Comparison of ENCODE assay signal across 7 cellular contexts in genomic region chr5:16809816-16810502, GRCh38.
DNase-seq lines count a peak whose midpoint lies in the region; ATAC-seq and TF ChIP-seq lines count a peak whose summit lies in the region.

No MANE protein-coding gene starts in this region.

- H3K9me3 ChIP-seq in testis (no peaks in the 10 kb centered on the region), Karpas-422 (ENCODE audit: low read length) (no peaks in the 10 kb centered on the region)

- 41 to 47% methylated on average over 11 of the region's 11 CpGs for WGBS in testis, 2 donors

- H4K20me1 ChIP-seq in Karpas-422 (ENCODE audit: insufficient read depth, low read depth, low read length) = no peaks in the 10 kb centered on the region

- no peak overlapping the region for H3K4me2 ChIP-seq in Karpas-422 (ENCODE audit: low read depth, low read length, poor library complexity, severe bottlenecking)

- H3K4me1 ChIP-seq in testis = peaks cover 37% of the 10 kb centered on the region
- no peaks in the 10 kb centered on the region for H3K4me1 ChIP-seq in Karpas-422 (ENCODE audit: low read length)

- H3K27ac ChIP-seq in brain microvascular endothelial cell (no peak overlapping the region), testis (peak overlapping the region; percentile 10 to 66), Karpas-422 (ENCODE audit: low read length) (no peak overlapping the region)

- in situ Hi-C loops in brain microvascular endothelial cell (cut with HindIII; ENCODE audit: low pct_ligation_motif_present, low sequenced_read_pairs) = no loop called here

- H3K9ac ChIP-seq in Karpas-422 (ENCODE audit: low read length) = no peak overlapping the region

- H2AFZ ChIP-seq in Karpas-422 (ENCODE audit: low read length) = no peak overlapping the region

- H3K27me3 ChIP-seq in brain microvascular endothelial cell (replicated peaks) (no peaks in the 10 kb centered on the region), testis (no peaks in the 10 kb centered on the region), Karpas-422 (ENCODE audit: low read length) (no peaks in the 10 kb centered on the region)

- TF ChIP-seq CTCF in brain microvascular endothelial cell (IDR thresholded peaks at IDR 0.05; ENCODE audit: low read depth, low read length, missing control alignments) (no peak), testis (IDR thresholded peaks at IDR 0.05) (no peak)

- no peaks in the 10 kb centered on the region for H3K79me2 ChIP-seq in Karpas-422 (ENCODE audit: low read length)

- intact Hi-C loops in left colon (cut with DNase I, micrococcal nuclease) (no loop called here), testis (cut with DNase I; ENCODE audit: low total_unique reads) (loop anchor here (10.0 kb wide), 1 partner anchor 125 kb away; the partner anchor contains the start of gene MYO10)

- peaks cover 5% of the 10 kb centered on the region for H3K36me3 ChIP-seq in brain microvascular endothelial cell (replicated peaks)
- H3K36me3 ChIP-seq in testis (ENCODE audit: low read depth, missing control alignments) = no peaks in the 10 kb centered on the region
- no peaks in the 10 kb centered on the region for H3K36me3 ChIP-seq in Karpas-422 (ENCODE audit: insufficient read depth, low read length)

- no peak for TF ChIP-seq POLR2A in testis (IDR thresholded peaks at IDR 0.05)

- H3K4me3 ChIP-seq in brain microvascular endothelial cell (ENCODE audit: low read depth, low read length) (no peak overlapping the region), testis (no peak overlapping the region), Karpas-422 (ENCODE audit: low read length) (no peak overlapping the region)

- ATAC-seq in left colon (peak; percentile 61), HG02840 (IDR thresholded peaks at IDR 0.05; ENCODE audit: low FRiP score, unreplicated experiment) (no peak)

- no peaks in the 10 kb centered on the region for H3K9me2 ChIP-seq in Karpas-422 (replicated peaks; ENCODE audit: insufficient read depth, low read length)

- DNase-seq in LHCN-M2 (ENCODE audit: low read depth) = peak; percentile 75
- DNase-seq in brain microvascular endothelial cell = peak; percentile 71
- peak in 1 of 2 donors; percentile 22 for DNase-seq in left colon
- DNase-seq in testis = peak; percentile 79
- DNase-seq in dermis blood vessel endothelial cell = no peak
- no peak for DNase-seq in Karpas-422

Comparison
In these comparisons a context has a peak if more than half of its experiments do, and no peak if none do; other contexts are left out.
1. DNase-seq: peak in LHCN-M2 (single experiment), brain microvascular endothelial cell (single experiment) and testis (single experiment); none in dermis blood vessel endothelial cell (single experiment) and Karpas-422 (single experiment).
2. H3K27ac ChIP-seq: peak in testis (2 of 2); none in brain microvascular endothelial cell (single experiment) and Karpas-422 (single experiment).